ENCODE assay signal across 9 cellular contexts in genomic region chr1:39657923-39658485, GRCh38. TPM values are rescaled to one million over a fixed set of nuclear protein-coding genes. Genes with fewer than 3 reads are reported as not detected.
DNase-seq lines count a peak whose midpoint lies in the region; ATAC-seq, FAIRE-seq and TF ChIP-seq lines count a peak whose summit lies in the region.
"Had no signal": no experiment of that assay in that cellular context is flagged by ENCODE, and none has a peak within 500 bp of the region (broad histone marks: within the 10 kb centered on the region; RNA-seq: fewer than 3 reads in every experiment).

No MANE protein-coding gene starts in this region.

- peak; percentile 87 for TF ChIP-seq CTCF in glutamatergic neuron (IDR thresholded peaks at IDR 0.05; ENCODE audit: partially characterized antibody, unreplicated experiment)
- TF ChIP-seq CTCF in prostate gland (IDR thresholded peaks at IDR 0.05) = peak in 3 of 4 experiments; percentile 38 to 63 (median 45)

- H3K4me1 Mint-ChIP-seq in glutamatergic neuron (ENCODE audit: low read depth, unreplicated experiment) = peaks cover 20% of the 10 kb centered on the region

- no peaks in the 10 kb centered on the region for H3K36me3 Mint-ChIP-seq in glutamatergic neuron (ENCODE audit: unreplicated experiment)

- TF ChIP-seq POLR2A in Raji (IDR thresholded peaks at IDR 0.05; ENCODE audit: insufficient read depth, low read depth, low read length) (peak; percentile 47; the same call in 1 of the 2 replicates), prostate gland (IDR thresholded peaks at IDR 0.05) (no peak)

- 22% methylated on average over 6 of the region's 6 CpGs for WGBS in prostate gland

- H3K27me3 ChIP-seq in prostate gland (replicated peaks; ENCODE audit: insufficient read depth) = no peaks in the 10 kb centered on the region

- H3K4me3 ChIP-seq in Jurkat, Clone E6-1 (ENCODE audit: low read length) = peak overlapping the region; percentile 45
- H3K4me3 ChIP-seq in prostate gland = no peak overlapping the region

- H3K4me3 Mint-ChIP-seq in glutamatergic neuron (ENCODE audit: unreplicated experiment) = no peak overlapping the region

- H3K9me3 ChIP-seq in prostate gland = no peaks in the 10 kb centered on the region

- FAIRE-seq in frontal cortex (lab: Jason Lieb, UNC) = no peak
- FAIRE-seq: endometrium had no signal

- H3K4me1 ChIP-seq in prostate gland (replicated peaks) = no peaks in the 10 kb centered on the region

- no peak overlapping the region for H3K27ac Mint-ChIP-seq in glutamatergic neuron (ENCODE audit: unreplicated experiment)

- DNase-seq in ELR (ENCODE audit: low read depth) = peak; percentile 73
- peak; percentile 77 for DNase-seq in Jurkat, Clone E6-1 (ENCODE audit: low read depth, low spot score)
- DNase-seq in activated effector memory CD4-positive, alpha-beta T cell treated with Interleukin-2 at 50 U/mL for 16 hours = peak; percentile 44
- peak; percentile 79 for DNase-seq in glutamatergic neuron
- DNase-seq in prostate gland (ENCODE audit: low spot score) = peak; percentile 19
- no peak for DNase-seq in frontal cortex (ENCODE audit: low spot score in 2 of 2)

- H3K9me3 Mint-ChIP-seq in glutamatergic neuron (ENCODE audit: unreplicated experiment) = peaks cover 8% of the 10 kb centered on the region

- peaks cover 9% of the 10 kb centered on the region for H3K27me3 Mint-ChIP-seq in glutamatergic neuron (ENCODE audit: unreplicated experiment)

- H3K36me3 ChIP-seq in prostate gland = no peaks in the 10 kb centered on the region

- no peak for ATAC-seq in GM19023 (IDR thresholded peaks at IDR 0.05; ENCODE audit: unreplicated experiment)

- no peak overlapping the region for H3K27ac ChIP-seq in prostate gland

- intact Hi-C loops in prostate gland (cut with DNase I) = no loop called here

RNA-seq across cellular contexts. Expression of gene NT5C1A, which starts 13.9 kb away (rescaled TPM):
- not detected for polyA plus RNA-seq in Jurkat, Clone E6-1 (2012; ENCODE audit: insufficient read depth, insufficient read length)
- total RNA-seq in glutamatergic neuron (ENCODE audit: unreplicated experiment) (not detected), prostate gland (under 1 TPM in 1 of 2 donors, not detected in 1; 0.91 TPM), frontal cortex (2.4 TPM)

RNA-seq across cellular contexts. Expression of gene HEYL, which starts 18.6 kb away (rescaled TPM):
- polyA plus RNA-seq in Jurkat, Clone E6-1 (2012; ENCODE audit: insufficient read depth, insufficient read length) = 6.8 TPM
- 9.0 TPM for total RNA-seq in glutamatergic neuron (ENCODE audit: unreplicated experiment)
- 10 to 100 TPM in 1 of 2 donors, 1 to 10 TPM in 1; 2.6 to 51.9 TPM for total RNA-seq in prostate gland
- total RNA-seq in frontal cortex = 0.41 TPM

RNA-seq across cellular contexts. Expression of gene HPCAL4, which starts 33.2 kb away (rescaled TPM):
- polyA plus RNA-seq in Jurkat, Clone E6-1 (2012; ENCODE audit: insufficient read depth, insufficient read length) = 0.77 TPM
- not detected for total RNA-seq in glutamatergic neuron (ENCODE audit: unreplicated experiment)
- total RNA-seq in prostate gland = 1 to 10 TPM in 1 of 2 donors, not detected in 1; 4.9 TPM
- 75.4 TPM for total RNA-seq in frontal cortex

Comparison
In these comparisons a context has a peak if more than half of its experiments do, and no peak if none do; other contexts are left out.
1. DNase-seq: peak in ELR (single experiment), Jurkat, Clone E6-1 (single experiment), activated effector memory CD4-positive, alpha-beta T cell treated with Interleukin-2 at 50 U/mL for 16 hours (single experiment), glutamatergic neuron (single experiment) and prostate gland (single experiment); none in frontal cortex (0 of 2).
2. RNA of gene HPCAL4, which starts 33.2 kb away (total RNA-seq): 75.4 TPM in frontal cortex (single experiment); 4.9 TPM in prostate gland and not detected in glutamatergic neuron (single experiment); every median in the first group is over 10 times any median in the second.